13 cellular contexts compared by ENCODE assay signal in genomic region chr2:105798595-105798994, GRCh38.
DNase-seq lines count a peak whose midpoint lies in the region; ATAC-seq, FAIRE-seq and TF ChIP-seq lines count a peak whose summit lies in the region.
"Had no signal": no experiment of that assay in that cellular context is flagged by ENCODE, and none has a peak within 500 bp of the region (broad histone marks: within the 10 kb centered on the region; RNA-seq: fewer than 3 reads in every experiment).

No MANE protein-coding gene starts in this region.

- H3K4me3 ChIP-seq in GM06990 (replicated peaks; ENCODE audit: low read depth, low read length), result peak overlapping the region; percentile 43
- H3K4me3 ChIP-seq in mucosa of rectum (ENCODE audit: low read length in 2 of 2), result no peak overlapping the region

- peaks cover 28 to 42% of the 10 kb centered on the region in 2 donors for H3K4me1 ChIP-seq in mucosa of rectum (ENCODE audit: control insufficient read depth in 2 of 2, insufficient read depth in 2 of 2, low read length in 2 of 2)

- ATAC-seq in HG03060 (IDR thresholded peaks at IDR 0.05; ENCODE audit: low read depth, unreplicated experiment) (peak; percentile 23), GM19023 (IDR thresholded peaks at IDR 0.05; ENCODE audit: unreplicated experiment) (no peak)

- no peaks in the 10 kb centered on the region for H3K9me3 ChIP-seq in mucosa of rectum (ENCODE audit: control insufficient read depth in 2 of 2, low read length in 2 of 2)

- FAIRE-seq in H54 (lab: Jason Lieb, UNC), result no peak
- FAIRE-seq: colon had no signal

- H3K36me3 ChIP-seq in GM06990 (ENCODE audit: control insufficient read depth, insufficient read depth, low read length) (no peaks in the 10 kb centered on the region), mucosa of rectum (ENCODE audit: control insufficient read depth in 2 of 2, insufficient read depth in 2 of 2, low read length in 2 of 2) (peaks cover 2 to 3% of the 10 kb centered on the region in 2 donors)

- peak overlapping the region; percentile 50 to 54 for H3K27ac ChIP-seq in mucosa of rectum (ENCODE audit: low read depth in 2 of 2, low read length in 2 of 2)
- H3K27ac ChIP-seq: VCaP had no signal

- H3K27me3 ChIP-seq in GM06990 (replicated peaks; ENCODE audit: control insufficient read depth, insufficient read depth, low read length) (no peaks in the 10 kb centered on the region), mucosa of rectum (ENCODE audit: control insufficient read depth in 2 of 2, insufficient read depth in 2 of 2, low read length in 2 of 2) (no peaks in the 10 kb centered on the region)

- H3K9ac ChIP-seq in mucosa of rectum (ENCODE audit: low read depth in 1 of 2, low read length in 2 of 2), result no peak overlapping the region

- no peak for DNase-seq in GM06990 (ENCODE audit: extremely low read depth, insufficient read length)
- peak in 3 of 5 experiments; percentile 59 to 78 (median 67) for DNase-seq in T-helper 2 cell
- DNase-seq in cerebellar cortex (ENCODE audit: low spot score), result no peak
- no peak for DNase-seq in NCI-H1436 treated with DMSO at 0.1 percent for 48 hours (lab: John Stamatoyannopoulos, UW)
- no peak for DNase-seq in H54 (ENCODE audit: insufficient read length, low spot score)
- DNase-seq: H7, NCI-H2029, substantia nigra had no signal

- TF ChIP-seq POLR2A in H54 (IDR thresholded peaks at IDR 0.05; ENCODE audit: low read depth, low read length), result no peak

- TF ChIP-seq CTCF in GM06990 (IDR thresholded peaks at IDR 0.05; ENCODE audit: insufficient read depth, low read length, poor library complexity, severe bottlenecking), result no peak

Comparison
In these comparisons a context has a peak if more than half of its experiments do, and no peak if none do; other contexts are left out.
1. DNase-seq: peak in T-helper 2 cell (3 of 5); none in GM06990 (single experiment), cerebellar cortex (single experiment), NCI-H1436 treated with DMSO at 0.1 percent for 48 hours (single experiment) and H54 (single experiment).